ENCODE assay signal across 14 cellular contexts in genomic region chr3:168116279-168116678, GRCh38. TPM values are rescaled to one million over a fixed set of nuclear protein-coding genes. Genes with fewer than 3 reads are reported as not detected.
DNase-seq lines count a peak whose midpoint lies in the region; ATAC-seq and TF ChIP-seq lines count a peak whose summit lies in the region.
"Had no signal": no experiment of that assay in that cellular context is flagged by ENCODE, and none has a peak within 500 bp of the region (broad histone marks: within the 10 kb centered on the region; RNA-seq: fewer than 3 reads in every experiment).

No MANE protein-coding gene starts in this region.

- H3K4me3 ChIP-seq in HL-60 (replicated peaks; ENCODE audit: insufficient read depth, low read length) (no peak overlapping the region), cardiac muscle cell (no peak overlapping the region), psoas muscle (no peak overlapping the region)
- H3K4me3 ChIP-seq: BLaER1 treated with 17β-estradiol and CSF1 and Interleukin-3, amounts not matched to agents 10 nM and 100 nM; esophagus squamous epithelium had no signal

- peak in 1 of 2 experiments; percentile 20 for DNase-seq in HL-60 (ENCODE audit: low read depth in 1 of 2, low spot score in 1 of 2)
- DNase-seq in cardiac muscle cell (ENCODE audit: low read depth in 1 of 2, low spot score in 1 of 2): peak; percentile 74 to 75
- DNase-seq in psoas muscle: peak; percentile 38 to 62
- no peak for DNase-seq in NCI-H1436 treated with DMSO at 0.1 percent for 48 hours (lab: John Stamatoyannopoulos, UW)
- DNase-seq in ecto neural progenitor cell (ENCODE audit: low spot score): no peak
- DNase-seq: central memory CD4-positive, alpha-beta T cell; esophagus squamous epithelium; kidney glomerular epithelial cell; NCI-H1092 treated with DMSO at 0.1 percent for 48 hours; NCI-H524 had no signal

- peaks cover 28% of the 10 kb centered on the region for H3K4me1 ChIP-seq in cardiac muscle cell (ENCODE audit: low read depth)
- H3K4me1 ChIP-seq in psoas muscle: peaks cover 3% of the 10 kb centered on the region

- H3K9me3 ChIP-seq in cardiac muscle cell (ENCODE audit: low read depth): no peaks in the 10 kb centered on the region
- no peaks in the 10 kb centered on the region for H3K9me3 ChIP-seq in psoas muscle
- H3K9me3 ChIP-seq: BLaER1 treated with 17β-estradiol and CSF1 and Interleukin-3, amounts not matched to agents 10 nM and 100 nM; esophagus squamous epithelium had no signal

- no peak for TF ChIP-seq CTCF in HL-60 (IDR thresholded peaks at IDR 0.05; ENCODE audit: insufficient read depth, low read length)
- TF ChIP-seq CTCF in VCaP (conservative IDR thresholded peaks at IDR 0.05): no peak
- no peak for TF ChIP-seq CTCF in cardiac muscle cell (IDR thresholded peaks at IDR 0.05; ENCODE audit: low read depth, low read length)
- no peak for TF ChIP-seq CTCF in psoas muscle (IDR thresholded peaks at IDR 0.05)

- no peaks in the 10 kb centered on the region for H3K36me3 ChIP-seq in cardiac muscle cell
- no peaks in the 10 kb centered on the region for H3K36me3 ChIP-seq in psoas muscle (ENCODE audit: insufficient read depth in 1 of 2, low read depth in 1 of 2)
- H3K36me3 ChIP-seq: BLaER1 treated with 17β-estradiol and CSF1 and Interleukin-3, amounts not matched to agents 10 nM and 100 nM; esophagus squamous epithelium had no signal

- no peaks in the 10 kb centered on the region for H3K27me3 ChIP-seq in HL-60 (ENCODE audit: insufficient read depth, poor library complexity, severe bottlenecking)
- H3K27me3 ChIP-seq in cardiac muscle cell: no peaks in the 10 kb centered on the region
- no peaks in the 10 kb centered on the region for H3K27me3 ChIP-seq in psoas muscle (ENCODE audit: insufficient read depth in 3 of 3, low read length in 2 of 3)
- H3K27me3 ChIP-seq: BLaER1 treated with 17β-estradiol and CSF1 and Interleukin-3, amounts not matched to agents 10 nM and 100 nM; esophagus squamous epithelium had no signal

- intact Hi-C loops in psoas muscle (cut with DNase I): no loop called here

- ATAC-seq in psoas muscle: peak; percentile 64 to 87 (median 78)
- no peak for ATAC-seq in GM18517 (IDR thresholded peaks at IDR 0.05; ENCODE audit: unreplicated experiment)
- no peak for ATAC-seq in SK-N-SH treated with all-trans-retinoic acid at 6 μM for 48 hours

- H3K27ac ChIP-seq in HL-60 (replicated peaks) (peak overlapping the region; percentile 9; the same call in 1 of the 2 replicates), VCaP (0 out of 2 replicates have a peak overlapping the region, but pooled peaks have one; percentile 11), cardiac muscle cell (no peak overlapping the region), psoas muscle (no peak overlapping the region)
- H3K27ac ChIP-seq: BLaER1 treated with 17β-estradiol and CSF1 and Interleukin-3, amounts not matched to agents 10 nM and 100 nM had no signal

- 31 to 49% (median 36%) methylated on average over 4 of the region's 4 CpGs for WGBS in psoas muscle, 3 donors

TF ChIP-seq in SK-N-SH treated with all-trans-retinoic acid at 6 μM for 48 hours, 23 proteins besides CTCF, POLR2A, EP300 and RAD21:
- no peak for TF ChIP-seq GLIS3 (CRISPR knock-in tag; IDR thresholded peaks at IDR 0.05)
- no peak for TF ChIP-seq ZC3H10 (CRISPR knock-in tag; IDR thresholded peaks at IDR 0.05)
- TF ChIP-seq ZNF565 (CRISPR knock-in tag; conservative IDR thresholded peaks at IDR 0.05; ENCODE audit: low read depth): no peak
- TF ChIP-seq PPARA (CRISPR knock-in tag; IDR thresholded peaks at IDR 0.05; ENCODE audit: borderline replicate concordance): no peak

RNA-seq across cellular contexts. Expression of gene GOLIM4, which starts 20.6 kb away (rescaled TPM):
- total RNA-seq in cardiac muscle cell: 149 and 210 TPM in 2 replicates
- polyA plus RNA-seq in cardiac muscle cell: 61.9 and 73.3 TPM in 2 replicates
- 10 to 100 TPM; 13.4 to 34.1 (median 25.2) TPM for total RNA-seq in psoas muscle
- 10 to 100 TPM in 1 of 3 donors, 1 to 10 TPM in 2; 8.6 to 12.6 (median 8.6) TPM for polyA plus RNA-seq in psoas muscle

Comparison
In these comparisons a context has a peak if more than half of its experiments do, and no peak if none do; other contexts are left out.
1. DNase-seq: peak in cardiac muscle cell (2 of 2) and psoas muscle (2 of 2); none in NCI-H1436 treated with DMSO at 0.1 percent for 48 hours (single experiment) and ecto neural progenitor cell (single experiment).
2. H3K27ac ChIP-seq: peak in HL-60 (single experiment) and VCaP (single experiment); none in cardiac muscle cell (single experiment) and psoas muscle (single experiment).
3. ATAC-seq: peak in psoas muscle (4 of 4); none in GM18517 (single experiment) and SK-N-SH treated with all-trans-retinoic acid at 6 μM for 48 hours (single experiment).